In the genomic region with DNA sequence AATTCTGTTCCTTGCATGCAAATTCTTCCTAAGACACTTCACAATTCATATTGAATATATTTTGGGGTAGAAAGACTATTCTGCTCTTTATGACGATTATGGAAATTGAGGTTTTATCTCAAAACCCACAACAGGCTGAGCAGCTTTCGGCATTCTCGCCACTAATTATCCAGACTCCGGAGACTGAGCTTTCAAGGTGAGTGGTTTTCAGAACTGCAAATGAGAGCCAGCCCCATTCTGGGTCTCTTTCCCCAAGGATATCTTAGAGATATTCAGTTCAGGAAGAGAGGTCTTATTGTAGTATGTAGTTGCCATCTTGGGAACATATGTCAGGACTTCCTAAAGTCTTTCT, we compare ENCODE assay signal across 15 cellular contexts. TPM values are rescaled to one million over a fixed set of nuclear protein-coding genes. Genes with fewer than 3 reads are reported as not detected.
DNase-seq lines count a peak whose midpoint lies in the region; ATAC-seq and TF ChIP-seq lines count a peak whose summit lies in the region.
"Had no signal": no experiment of that assay in that cellular context is flagged by ENCODE, and none has a peak within 500 bp of the region (broad histone marks: within the 10 kb centered on the region; RNA-seq: fewer than 3 reads in every experiment).

No MANE protein-coding gene starts in this region.

- H4K91ac ChIP-seq in trophoblast cell (ENCODE audit: low read depth, low read length): no peak overlapping the region

- no peak overlapping the region for H3K4me2 ChIP-seq in OCI-LY7 (ENCODE audit: low read length)
- no peak overlapping the region for H3K4me2 ChIP-seq in trophoblast cell (ENCODE audit: low read length)

- H2BK5ac ChIP-seq in trophoblast cell (ENCODE audit: low read depth, low read length, poor library complexity): no peak overlapping the region

- no peaks in the 10 kb centered on the region for H3K9me2 ChIP-seq in OCI-LY7 (ENCODE audit: insufficient read depth, low read length)

- H2AFZ ChIP-seq in OCI-LY7 (ENCODE audit: low read length): peak overlapping the region; percentile 41; the same call in 1 of the 2 replicates
- H2AFZ ChIP-seq in trophoblast cell (ENCODE audit: insufficient read depth, low read length, poor library complexity): no peak overlapping the region

- H4K8ac ChIP-seq in trophoblast cell (ENCODE audit: low read depth, low read length): peak overlapping the region; percentile 59

- no peaks in the 10 kb centered on the region for H4K20me1 ChIP-seq in OCI-LY7 (ENCODE audit: insufficient read depth, low read length)

- no peak overlapping the region for H3K4me3 ChIP-seq in OCI-LY7 (ENCODE audit: low read depth, low read length, poor library complexity, severe bottlenecking)
- H3K4me3 ChIP-seq in trophoblast cell (ENCODE audit: low read depth, low read length): no peak overlapping the region
- H3K4me3 ChIP-seq: cardiac muscle cell, gastroesophageal sphincter had no signal

- H2BK12ac ChIP-seq in trophoblast cell (ENCODE audit: low read length): no peak overlapping the region

- H2BK120ac ChIP-seq in trophoblast cell (ENCODE audit: insufficient read depth, low read length, poor library complexity): peak overlapping the region; percentile 46

- H3K18ac ChIP-seq in trophoblast cell (ENCODE audit: low read length): no peak overlapping the region

- H3K9me3 ChIP-seq in OCI-LY7 (ENCODE audit: low read length) (no peaks in the 10 kb centered on the region), trophoblast cell (ENCODE audit: insufficient read depth, low read depth, low read length) (no peaks in the 10 kb centered on the region)
- H3K9me3 ChIP-seq: gastroesophageal sphincter had no signal

- no peak overlapping the region for H4K12ac ChIP-seq in trophoblast cell (ENCODE audit: low read depth, low read length)

- peak; percentile 9 for DNase-seq in DMS 273 (lab: John Stamatoyannopoulos, UW; ENCODE audit: unreplicated experiment)
- no peak for DNase-seq in DMS 273 treated with DMSO at 0.1 percent for 48 hours (lab: John Stamatoyannopoulos, UW)
- no peak for DNase-seq in OCI-LY7 (ENCODE audit: low spot score)
- DNase-seq in epithelial cell of prostate (ENCODE audit: low read depth, low spot score): no peak
- DNase-seq in trophoblast cell: no peak
- no peak for DNase-seq in activated CD4-positive, CD25-positive, alpha-beta regulatory T cell (lab: John Stamatoyannopoulos, UW)
- DNase-seq: CD8-positive, alpha-beta T cell; naive B cell; NCI-H1092 treated with DMSO at 0.1 percent for 48 hours; stimulated activated CD4-positive, alpha-beta T cell treated with anti-CD3 and anti-CD28 coated beads, Interleukin-4, amount 100 ng/mL, for 24 hours had no signal

- no peak overlapping the region for H3K4ac ChIP-seq in trophoblast cell (ENCODE audit: low read depth, low read length)

- no peak overlapping the region for H2AK5ac ChIP-seq in trophoblast cell (ENCODE audit: low read length)

- POLR2A ChIA-PET in OCI-LY7 (lab: Charles Lee): interaction anchor here (0.6 to 1.6 kb wide), 2 partner anchors 9 to 31 kb away, joined by 3 to 4 read pairs; no protein-coding TSS in a partner anchor

- H3K79me1 ChIP-seq in trophoblast cell (ENCODE audit: low read length): peaks cover 5% of the 10 kb centered on the region

- ATAC-seq in GM19023 (IDR thresholded peaks at IDR 0.05; ENCODE audit: unreplicated experiment) (no peak), GM21367 (IDR thresholded peaks at IDR 0.05; ENCODE audit: unreplicated experiment) (no peak)
- ATAC-seq: CD8-positive, alpha-beta T cell had no signal

- H3K27ac ChIP-seq in OCI-LY7 (ENCODE audit: low read depth, low read length, poor library complexity, severe bottlenecking) (no peak overlapping the region), epithelial cell of prostate (peak overlapping the region; percentile 64), trophoblast cell (ENCODE audit: low read depth, low read length) (no peak overlapping the region)
- H3K27ac ChIP-seq: 22Rv1, cardiac muscle cell had no signal

- H3K14ac ChIP-seq in trophoblast cell (ENCODE audit: low read length): no peak overlapping the region

- no peak overlapping the region for H3K9ac ChIP-seq in trophoblast cell (ENCODE audit: low read length)

- intact Hi-C loops in OCI-LY7 (cut with micrococcal nuclease; ENCODE audit: unreplicated experiment): no loop called here

- CTCF ChIA-PET in OCI-LY7 (lab: Charles Lee; ENCODE audit: unreplicated experiment): no interaction called here

- no peaks in the 10 kb centered on the region for H3K27me3 ChIP-seq in trophoblast cell (ENCODE audit: insufficient read depth, low read length)
- H3K27me3 ChIP-seq: cardiac muscle cell, gastroesophageal sphincter had no signal

- no TSS peak for BruUV-seq in OCI-LY7 (replicated peaks; lab: Mats Ljungman, UMichigan)

- H3K36me3 ChIP-seq in OCI-LY7 (ENCODE audit: insufficient read depth, low read length): no peaks in the 10 kb centered on the region
- H3K36me3 ChIP-seq in trophoblast cell (ENCODE audit: control insufficient read depth in 1 of 2, insufficient read depth in 2 of 2, low read length in 2 of 2): no peaks in the 10 kb centered on the region
- H3K36me3 ChIP-seq: cardiac muscle cell, gastroesophageal sphincter had no signal

- H3K23ac ChIP-seq in trophoblast cell (ENCODE audit: low read length): no peak overlapping the region

- H3K4me1 ChIP-seq in OCI-LY7 (ENCODE audit: insufficient read depth, low read length, poor library complexity, severe bottlenecking): peaks cover 33% of the 10 kb centered on the region
- H3K4me1 ChIP-seq in trophoblast cell (ENCODE audit: control insufficient read depth in 1 of 2, insufficient read depth in 2 of 2, low read length in 2 of 2): peaks cover 6 to 9% of the 10 kb centered on the region in 2 experiments

- no peak for TF ChIP-seq CTCF in OCI-LY7 (conservative IDR thresholded peaks at IDR 0.05; ENCODE audit: low read length)

- H3K79me2 ChIP-seq in OCI-LY7 (ENCODE audit: insufficient read depth, low read depth, low read length) (no peaks in the 10 kb centered on the region), trophoblast cell (ENCODE audit: control insufficient read depth, insufficient read depth, low read length, poor library complexity) (no peaks in the 10 kb centered on the region)

- no CpG with 5 or more reads among the region's 4 CpGs for WGBS in trophoblast cell (ENCODE audit: extremely low coverage, insufficient coverage, insufficient read length)

RNA-seq across cellular contexts. Expression of a gene that starts 21.7 kb away (rescaled TPM):
- total RNA-seq in OCI-LY7 (2014; rRNA removed; shearing (Covaris generic)): 70.3 and 70.4 TPM in 2 replicates
- 127 and 129 TPM in 2 replicates for total RNA-seq in OCI-LY7 (2022)
- polyA plus RNA-seq in trophoblast cell (2013): 86.1 and 86.4 TPM in 2 replicates
